ENCODE assay signal across 8 cellular contexts in the genomic region with DNA sequence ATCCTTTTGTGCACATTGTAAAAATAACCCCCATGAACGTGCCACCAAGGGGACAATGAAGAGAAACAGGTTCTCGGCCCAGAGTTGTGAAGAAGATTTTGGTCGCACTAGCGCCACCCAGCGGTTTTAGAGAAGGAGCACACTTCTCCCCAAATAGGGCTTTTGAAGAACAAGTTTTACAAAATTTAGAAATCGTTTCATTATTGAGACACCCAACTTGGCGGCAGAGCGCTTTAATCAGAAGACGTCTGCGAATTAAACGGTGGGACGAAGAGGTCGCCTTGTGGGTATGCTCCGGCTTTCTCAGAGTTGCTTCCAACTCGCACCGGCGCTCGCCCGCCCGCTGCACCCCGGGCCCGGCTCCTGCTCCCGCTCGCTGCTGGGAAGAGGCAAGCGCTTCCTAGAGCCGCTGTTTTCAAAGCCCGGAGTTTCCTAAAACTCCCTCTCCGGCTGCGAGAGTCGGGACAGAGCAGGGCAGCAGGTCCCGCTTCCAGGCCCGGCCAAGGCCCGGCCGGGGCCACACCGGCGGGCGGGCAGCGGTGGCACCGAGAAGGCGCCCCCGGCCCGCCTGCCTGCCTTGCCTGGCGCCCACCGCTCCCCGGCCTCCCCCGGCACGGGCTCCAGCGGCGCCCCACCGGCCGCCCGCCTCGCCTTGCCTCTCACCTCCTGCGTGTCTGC. TPM values are rescaled to one million over a fixed set of nuclear protein-coding genes. Genes with fewer than 3 reads are reported as not detected.
DNase-seq lines count a peak whose midpoint lies in the region; ATAC-seq and TF ChIP-seq lines count a peak whose summit lies in the region.

No MANE protein-coding gene starts in this region.

- TF ChIP-seq CTCF in heart left ventricle (IDR thresholded peaks at IDR 0.05) (peak; percentile 23 to 63 (median 50)), coronary artery (IDR thresholded peaks at IDR 0.05) (no peak), lower lobe of right lung (IDR thresholded peaks at IDR 0.05) (peak; percentile 68), suprapubic skin (IDR thresholded peaks at IDR 0.05) (peak; percentile 22 to 73)

- no peaks in the 10 kb centered on the region for H3K9me3 ChIP-seq in heart left ventricle
- no peaks in the 10 kb centered on the region for H3K9me3 ChIP-seq in lower lobe of right lung
- no peaks in the 10 kb centered on the region for H3K9me3 ChIP-seq in suprapubic skin

- 1 to 3% (median 2%) methylated on average over 31 to 54 of the region's 54 CpGs for WGBS in heart left ventricle, 4 donors
- 3% methylated on average over 22 of the region's 54 CpGs for WGBS in suprapubic skin

- DNase-seq in heart left ventricle (no peak), Right ventricle myocardium superior (no peak), NCI-H1092 (lab: John Stamatoyannopoulos, UW) (peak; percentile 96), SHP77 treated with DMSO at 0.1 percent for 48 hours (lab: John Stamatoyannopoulos, UW) (peak; percentile 83), coronary artery (ENCODE audit: low spot score) (no peak), lower lobe of right lung (peak; percentile 76), suprapubic skin (ENCODE audit: low spot score in 2 of 2) (peak in 1 of 2 donors; percentile 74)
- no peak for DNase-seq in effector CD4-positive, alpha-beta T cell

- H3K27me3 ChIP-seq in heart left ventricle (peaks cover 75 to 98% (median 95%) of the 10 kb centered on the region in 9 donors), lower lobe of right lung (ENCODE audit: low read depth) (peaks cover 92% of the 10 kb centered on the region), suprapubic skin (peaks cover 96% of the 10 kb centered on the region)

- TF ChIP-seq POLR2A in heart left ventricle (IDR thresholded peaks at IDR 0.05), result no peak
- TF ChIP-seq POLR2A in suprapubic skin (IDR thresholded peaks at IDR 0.05), result no peak

- H3K27ac ChIP-seq in heart left ventricle, result no peak overlapping the region
- H3K27ac ChIP-seq in coronary artery, result no peak overlapping the region
- H3K27ac ChIP-seq in lower lobe of right lung, result peak overlapping the region; percentile 82
- H3K27ac ChIP-seq in suprapubic skin, result peak overlapping the region; percentile 46

- H3K4me1 ChIP-seq in heart left ventricle (peaks cover 0 to 59% (median 20%) of the 10 kb centered on the region in 12 donors), lower lobe of right lung (peaks cover 28% of the 10 kb centered on the region), suprapubic skin (peaks cover 53% of the 10 kb centered on the region)

- intact Hi-C loops in heart left ventricle (cut with DNase I), result loop anchor here in 4 of 10 donors (10.0 kb wide), 2 partner anchors 350 to 930 kb away; a partner anchor contains a TSS
- intact Hi-C loops in Right ventricle myocardium superior (cut with DNase I), result no loop called here
- intact Hi-C loops in lower lobe of right lung (cut with DNase I), result loop anchor here (5.0 kb wide), 1 partner anchor 347 kb away; no protein-coding TSS in a partner anchor

- H3K4me3 ChIP-seq in heart left ventricle (peak overlapping the region in 11 of 12 donors; percentile 12 to 46 (median 30)), coronary artery (peak overlapping the region; percentile 69), lower lobe of right lung (peak overlapping the region; percentile 60), suprapubic skin (peak overlapping the region; percentile 52)

- no peak for TF ChIP-seq EP300 in suprapubic skin (IDR thresholded peaks at IDR 0.05)

- ATAC-seq in heart left ventricle (peak in 1 of 4 donors; percentile 54), Right ventricle myocardium superior (ENCODE audit: poor library complexity) (no peak), lower lobe of right lung (peak; percentile 16 to 47)

- H3K36me3 ChIP-seq in heart left ventricle (no peaks in the 10 kb centered on the region), lower lobe of right lung (no peaks in the 10 kb centered on the region), suprapubic skin (no peaks in the 10 kb centered on the region)

RNA-seq across cellular contexts. Expression of a gene that starts 0.7 kb away (rescaled TPM):
- not detected for total RNA-seq in heart left ventricle
- not detected for polyA plus RNA-seq in heart left ventricle
- not detected for total RNA-seq in Right ventricle myocardium superior
- 30.5 TPM for total RNA-seq in lower lobe of right lung
- total RNA-seq in suprapubic skin, result 10 to 100 TPM in 2 of 4 donors, 1 to 10 TPM in 2; 4.8 to 14.4 (median 8.3) TPM

RNA-seq across cellular contexts. Expression of a gene that starts 1.1 kb away (rescaled TPM):
- total RNA-seq in heart left ventricle (not detected), Right ventricle myocardium superior (not detected), lower lobe of right lung (9.2 TPM), suprapubic skin (1 to 10 TPM in 2 of 4 donors, under 1 TPM in 2; 0.18 to 9.5 (median 1.1) TPM)
- not detected for polyA plus RNA-seq in heart left ventricle

Comparison
In these comparisons a context has a peak if more than half of its experiments do, and no peak if none do; other contexts are left out.
1. DNase-seq: peak in NCI-H1092 (single experiment), SHP77 treated with DMSO at 0.1 percent for 48 hours (single experiment) and lower lobe of right lung (single experiment); none in heart left ventricle (0 of 5), Right ventricle myocardium superior (single experiment), coronary artery (single experiment) and effector CD4-positive, alpha-beta T cell (single experiment).
2. H3K27ac ChIP-seq: peak in lower lobe of right lung (single experiment) and suprapubic skin (single experiment); none in heart left ventricle (0 of 12) and coronary artery (0 of 2).
3. Peak in every context shown above with its lines, with median percentiles within 50 percentile points of each other: H3K4me3 ChIP-seq.